ENCODE assay signal across 37 cellular contexts in the genomic region with DNA sequence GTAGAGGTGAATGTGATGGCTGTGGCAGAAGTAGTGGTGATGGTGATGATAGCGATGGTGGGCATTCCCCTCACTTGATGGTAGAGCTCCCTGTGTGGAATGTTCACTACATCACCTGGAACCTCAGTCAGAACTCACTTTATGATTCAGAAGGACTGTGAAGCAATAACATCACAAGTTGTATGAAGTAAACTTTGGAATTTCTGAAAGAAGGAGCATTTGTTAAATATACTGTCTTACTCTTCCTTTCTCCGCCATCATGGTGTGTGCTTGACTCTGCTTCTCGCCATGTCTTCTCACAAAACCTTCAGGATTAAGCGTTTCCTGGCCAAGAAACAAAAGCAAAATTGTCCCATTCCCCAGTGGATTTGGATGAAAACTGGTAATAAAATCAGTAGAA. TPM values are rescaled to one million over a fixed set of nuclear protein-coding genes. Genes with fewer than 3 reads are reported as not detected.
"Had no signal": no experiment of that assay in that cellular context is flagged by ENCODE, and none has a peak within 500 bp of the region (broad histone marks: within the 10 kb centered on the region; RNA-seq: fewer than 3 reads in every experiment).

A gene with protein sequence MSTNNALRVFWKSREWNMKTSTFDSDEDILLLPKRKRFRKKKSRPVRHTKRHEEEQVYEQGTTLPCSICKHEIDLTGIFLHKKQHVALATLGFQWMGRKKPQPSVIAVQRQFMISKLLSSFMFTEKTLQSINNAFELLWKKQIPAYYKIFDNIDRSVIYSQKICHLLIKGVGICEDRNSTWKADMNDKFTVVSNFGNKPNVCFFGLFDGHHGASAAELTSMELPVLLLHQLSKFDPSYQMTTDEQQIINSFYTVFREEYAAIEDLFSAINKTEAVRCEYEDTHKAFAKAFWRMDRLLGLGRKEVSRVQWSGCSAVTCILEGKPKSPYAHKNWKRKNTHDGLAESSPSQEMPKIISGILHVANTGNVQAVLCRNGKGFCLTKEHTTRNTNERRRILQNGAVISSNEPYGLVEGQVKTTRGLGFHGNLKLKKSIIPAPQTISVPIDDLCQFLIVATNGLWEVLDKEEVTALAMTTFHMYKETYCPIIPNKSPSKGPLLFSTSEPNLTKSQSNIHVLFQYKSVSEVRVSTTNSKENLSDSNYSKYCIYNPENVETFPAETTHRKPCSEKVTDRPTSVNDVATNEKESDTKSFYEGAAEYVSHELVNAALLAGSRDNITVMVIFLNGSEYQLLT (minus strand): TSS at position 101 of the 400 bp plus-strand sequence. CDS start 192 bp downstream, outside the sequence.

- H3K4me1 ChIP-seq: adrenal gland, ascending aorta had no signal

- H3K36me3 ChIP-seq: adrenal gland, ascending aorta had no signal

- H3K9me3 Mint-ChIP-seq: activated B cell treated with CpG ODN at 0.5 μM for 24 hours; activated CD4-positive, alpha-beta memory T cell treated with anti-CD3 and anti-CD28 coated beads for 36 hours; activated CD4-positive, alpha-beta T cell treated with anti-CD3 and anti-CD28 coated beads, Interleukin-2, amount 10 ng/mL, durations not matched to agents 24 days and 14 days; activated CD8-positive, alpha-beta T cell treated with anti-CD3 and anti-CD28 coated beads for 36 hours; activated naive CD4-positive, alpha-beta T cell treated with anti-CD3 and anti-CD28 coated beads for 36 hours; activated naive CD4-positive, alpha-beta T cell treated with anti-CD3 and anti-CD28 coated beads, Interleukin-2, amount 50 U/mL, for 72 hours; activated naive CD8-positive, alpha-beta T cell treated with anti-CD3 and anti-CD28 coated beads for 36 hours; activated T-cell treated with anti-CD3 and anti-CD28 coated beads, Interleukin-2, amount 50 U/mL, for 24 hours; activated T-helper 2 cell treated with anti-CD3 and anti-CD28 coated beads, Interferon-gamma antibody, Interleukin-2, Interleukin-4, amounts not matched to agents 10 μg/mL and 5 μg/mL and 100 μg/mL, durations not matched to agents 14 hours and 24 hours and 36 hours; brain; T-helper 1 cell treated with Interleukin-12 subunit alpha and Interleukin-12 subunit beta and Interleukin-4 antibody, amounts not matched to agents 30 μg/mL and 1 μg/mL, for 36 hours; T-helper 2 cell treated with Interferon-gamma antibody and Interleukin-4, amounts not matched to agents 5 μg/mL and 100 μg/mL, for 36 hours had no signal

- H3K27me3 Mint-ChIP-seq: activated B cell treated with CpG ODN at 0.5 μM for 24 hours; activated CD4-positive, alpha-beta memory T cell treated with anti-CD3 and anti-CD28 coated beads for 36 hours; activated CD4-positive, alpha-beta T cell treated with anti-CD3 and anti-CD28 coated beads, Interleukin-2, amount 10 ng/mL, durations not matched to agents 24 days and 14 days; activated CD8-positive, alpha-beta memory T cell treated with anti-CD3 and anti-CD28 coated beads, Interleukin-2, amount 10 ng/mL, durations not matched to agents 7 days and 5 days; activated CD8-positive, alpha-beta T cell treated with anti-CD3 and anti-CD28 coated beads for 36 hours; activated naive CD8-positive, alpha-beta T cell treated with anti-CD3 and anti-CD28 coated beads for 36 hours; activated T-cell treated with anti-CD3 and anti-CD28 coated beads, Interleukin-2, amount 50 U/mL, for 24 hours had no signal

- H3K4me3 ChIP-seq: adrenal gland, ascending aorta had no signal

- H3K27ac Mint-ChIP-seq: activated B cell treated with CpG ODN at 0.5 μM for 24 hours; activated CD4-positive, alpha-beta memory T cell treated with anti-CD3 and anti-CD28 coated beads for 36 hours; activated CD4-positive, alpha-beta T cell treated with anti-CD3 and anti-CD28 coated beads, Interleukin-2, amount 10 ng/mL, durations not matched to agents 24 days and 14 days; activated CD8-positive, alpha-beta memory T cell treated with anti-CD3 and anti-CD28 coated beads, Interleukin-2, amount 10 ng/mL, durations not matched to agents 7 days and 5 days; activated CD8-positive, alpha-beta T cell treated with anti-CD3 and anti-CD28 coated beads for 36 hours; activated naive CD4-positive, alpha-beta T cell treated with anti-CD3 and anti-CD28 coated beads for 36 hours; activated naive CD8-positive, alpha-beta T cell treated with anti-CD3 and anti-CD28 coated beads for 36 hours; activated T-cell treated with anti-CD3 and anti-CD28 coated beads, Interleukin-2, amount 50 U/mL, for 24 hours; activated T-helper 2 cell treated with anti-CD3 and anti-CD28 coated beads, Interferon-gamma antibody, Interleukin-2, Interleukin-4, amounts not matched to agents 10 μg/mL and 5 μg/mL and 100 μg/mL, durations not matched to agents 14 hours and 24 hours and 36 hours; brain; T-helper 1 cell treated with Interleukin-12 subunit alpha and Interleukin-12 subunit beta and Interleukin-4 antibody, amounts not matched to agents 30 μg/mL and 1 μg/mL, for 36 hours; T-helper 2 cell treated with Interferon-gamma antibody and Interleukin-4, amounts not matched to agents 5 μg/mL and 100 μg/mL, for 36 hours had no signal

- ATAC-seq: activated CD8-positive, alpha-beta memory T cell treated with anti-CD3 and anti-CD28 coated beads, Interleukin-2, amount 10 ng/mL, durations not matched to agents 7 days and 5 days; activated CD8-positive, alpha-beta T cell treated with anti-CD3 and anti-CD28 coated beads for 36 hours; activated naive CD4-positive, alpha-beta T cell treated with anti-CD3 and anti-CD28 coated beads, Interleukin-2, amount 50 U/mL, for 72 hours had no signal

- H3K36me3 Mint-ChIP-seq: activated CD4-positive, alpha-beta memory T cell treated with anti-CD3 and anti-CD28 coated beads for 36 hours; activated CD8-positive, alpha-beta memory T cell treated with anti-CD3 and anti-CD28 coated beads, Interleukin-2, amount 10 ng/mL, durations not matched to agents 7 days and 5 days; activated naive CD4-positive, alpha-beta T cell treated with anti-CD3 and anti-CD28 coated beads, Interleukin-2, amount 50 U/mL, for 72 hours; activated naive CD8-positive, alpha-beta T cell treated with anti-CD3 and anti-CD28 coated beads for 36 hours; brain had no signal

- H3K9me3 ChIP-seq: adrenal gland, ascending aorta had no signal

- H3K27me3 ChIP-seq: adrenal gland, ascending aorta had no signal

- FAIRE-seq: TTC549 had no signal

- H3K4me1 Mint-ChIP-seq: activated B cell treated with CpG ODN at 0.5 μM for 24 hours; activated CD4-positive, alpha-beta T cell treated with anti-CD3 and anti-CD28 coated beads, Interleukin-2, amount 10 ng/mL, durations not matched to agents 24 days and 14 days; activated CD8-positive, alpha-beta memory T cell treated with anti-CD3 and anti-CD28 coated beads, Interleukin-2, amount 10 ng/mL, durations not matched to agents 7 days and 5 days; activated naive CD8-positive, alpha-beta T cell treated with anti-CD3 and anti-CD28 coated beads for 36 hours; brain had no signal

- H3K27ac ChIP-seq: adrenal gland, ascending aorta, VCaP had no signal

- H3K4me3 Mint-ChIP-seq: activated B cell treated with CpG ODN at 0.5 μM for 24 hours; activated CD4-positive, alpha-beta memory T cell treated with anti-CD3 and anti-CD28 coated beads for 36 hours; activated CD4-positive, alpha-beta T cell treated with anti-CD3 and anti-CD28 coated beads, Interleukin-2, amount 10 ng/mL, durations not matched to agents 24 days and 14 days; activated CD8-positive, alpha-beta memory T cell treated with anti-CD3 and anti-CD28 coated beads, Interleukin-2, amount 10 ng/mL, durations not matched to agents 7 days and 5 days; activated CD8-positive, alpha-beta T cell treated with anti-CD3 and anti-CD28 coated beads for 36 hours; activated naive CD4-positive, alpha-beta T cell treated with anti-CD3 and anti-CD28 coated beads for 36 hours; activated naive CD8-positive, alpha-beta T cell treated with anti-CD3 and anti-CD28 coated beads for 36 hours; activated T-cell treated with anti-CD3 and anti-CD28 coated beads, Interleukin-2, amount 50 U/mL, for 24 hours; brain; T-helper 1 cell treated with Interleukin-12 subunit alpha and Interleukin-12 subunit beta and Interleukin-4 antibody, amounts not matched to agents 30 μg/mL and 1 μg/mL, for 36 hours; T-helper 2 cell treated with Interferon-gamma antibody and Interleukin-4, amounts not matched to agents 5 μg/mL and 100 μg/mL, for 36 hours had no signal

- DNase-seq: activated B cell treated with CpG ODN at 0.5 μM for 24 hours; activated CD4-positive, alpha-beta memory T cell treated with anti-CD3 and anti-CD28 coated beads for 36 hours; activated CD4-positive, alpha-beta T cell treated with anti-CD3 and anti-CD28 coated beads for 4 hours; activated CD4-positive, alpha-beta T cell treated with anti-CD3 and anti-CD28 coated beads, Interleukin-2, amount 10 ng/mL, durations not matched to agents 24 days and 14 days; activated CD4-positive, alpha-beta T cell treated with anti-CD3 and anti-CD28 coated beads, Interleukin-2, amount 50 U/mL, for 1 hour; activated CD4-positive, alpha-beta T cell treated with anti-CD3 and anti-CD28 coated beads, Interleukin-2, amount 50 U/mL, for 4 hours; activated CD4-positive, CD25-positive, alpha-beta regulatory T cell treated with anti-CD3 and anti-CD28 coated beads, Interleukin-2, amount 50 U/mL, for 72 hours; activated CD8-positive, alpha-beta memory T cell treated with anti-CD3 and anti-CD28 coated beads for 24 hours; activated CD8-positive, alpha-beta memory T cell treated with anti-CD3 and anti-CD28 coated beads, Interleukin-2, amount 10 ng/mL, durations not matched to agents 7 days and 5 days; activated CD8-positive, alpha-beta memory T cell treated with anti-CD3 and anti-CD28 coated beads, Interleukin-2, amount 50 U/mL, for 48 hours; activated CD8-positive, alpha-beta T cell treated with anti-CD3 and anti-CD28 coated beads for 36 hours; activated effector memory CD4-positive, alpha-beta T cell treated with Interleukin-2 at 50 U/mL for 16 hours; activated gamma-delta T cell; activated naive CD4-positive, alpha-beta T cell; activated naive CD4-positive, alpha-beta T cell treated with anti-CD3 and anti-CD28 coated beads for 36 hours; activated naive CD4-positive, alpha-beta T cell treated with anti-CD3 and anti-CD28 coated beads, Interleukin-2, amount 50 U/mL, for 16 hours; activated naive CD8-positive, alpha-beta T cell treated with anti-CD3 and anti-CD28 coated beads for 36 hours; activated T-cell treated with anti-CD3 and anti-CD28 coated beads, Interleukin-2, amount 50 U/mL, for 24 hours; activated T-cell treated with anti-CD3 and anti-CD28 coated beads, Interleukin-2, amount 50 U/mL, for 48 hours; adrenal gland; amygdala; anterior cingulate cortex; central memory CD4-positive, alpha-beta T cell; SW 1271; T-helper 1 cell; T-helper 2 cell; T-helper 9 cell had no signal

RNA-seq across cellular contexts. Expression of the gene that starts here (rescaled TPM):
- total RNA-seq: activated B cell treated with CpG ODN at 0.5 μM for 24 hours; activated CD4-positive, alpha-beta memory T cell treated with anti-CD3 and anti-CD28 coated beads for 36 hours; activated CD4-positive, alpha-beta T cell treated with anti-CD3 and anti-CD28 coated beads, Interleukin-2, amount 10 ng/mL, durations not matched to agents 24 days and 14 days; activated CD8-positive, alpha-beta memory T cell treated with anti-CD3 and anti-CD28 coated beads, Interleukin-2, amount 10 ng/mL, durations not matched to agents 7 days and 5 days; activated CD8-positive, alpha-beta T cell treated with anti-CD3 and anti-CD28 coated beads for 36 hours; activated naive CD4-positive, alpha-beta T cell treated with anti-CD3 and anti-CD28 coated beads for 36 hours; activated naive CD4-positive, alpha-beta T cell treated with anti-CD3 and anti-CD28 coated beads, Interleukin-2, amount 50 U/mL, for 72 hours; activated naive CD8-positive, alpha-beta T cell treated with anti-CD3 and anti-CD28 coated beads for 36 hours; activated T-helper 2 cell treated with anti-CD3 and anti-CD28 coated beads, Interferon-gamma antibody, Interleukin-2, Interleukin-4, amounts not matched to agents 10 μg/mL and 5 μg/mL and 100 μg/mL, durations not matched to agents 14 hours and 24 hours and 36 hours; adrenal gland; ascending aorta; cardiac septum; cerebellum had no signal
- polyA plus RNA-seq: adrenal gland had no signal
